16 cellular contexts compared by ENCODE assay signal in genomic region chr20:35008411-35009342, GRCh38. TPM values are rescaled to one million over a fixed set of nuclear protein-coding genes. Genes with fewer than 3 reads are reported as not detected.
DNase-seq lines count a peak whose midpoint lies in the region; ATAC-seq and TF ChIP-seq lines count a peak whose summit lies in the region.
"Had no signal": no experiment of that assay in that cellular context is flagged by ENCODE, and none has a peak within 500 bp of the region (broad histone marks: within the 10 kb centered on the region; RNA-seq: fewer than 3 reads in every experiment).

No MANE protein-coding gene starts in this region.

- no peak overlapping the region for H3K27ac Mint-ChIP-seq in endothelial cell (ENCODE audit: unreplicated experiment)
- H3K27ac Mint-ChIP-seq: CD8-positive, alpha-beta T cell had no signal

- peaks cover 3% of the 10 kb centered on the region for H3K4me1 Mint-ChIP-seq in endothelial cell (ENCODE audit: unreplicated experiment)

- no peaks in the 10 kb centered on the region for H3K9me3 Mint-ChIP-seq in endothelial cell (ENCODE audit: unreplicated experiment)
- H3K9me3 Mint-ChIP-seq: CD8-positive, alpha-beta T cell had no signal

- H3K9ac ChIP-seq in liver (ENCODE audit: low read depth in 1 of 2, low read length in 2 of 2), result no peak overlapping the region
- no peak overlapping the region for H3K9ac ChIP-seq in subcutaneous abdominal adipose tissue (ENCODE audit: low read length in 5 of 5)
- H3K9ac ChIP-seq: KMS-11 had no signal

- H3K36me3 Mint-ChIP-seq in endothelial cell (ENCODE audit: low read depth, unreplicated experiment), result peaks cover 59% of the 10 kb centered on the region

- DNase-seq in GM04504 (ENCODE audit: low read depth) (peak; percentile 18), endothelial cell (ENCODE audit: low spot score) (no peak), kidney tubule cell (ENCODE audit: low spot score) (no peak), GM13977 (ENCODE audit: low spot score) (no peak), glomerular visceral epithelial cell (ENCODE audit: extremely low spot score) (no peak)
- DNase-seq: heart right ventricle; mesenchymal stem cell; NCI-H187; NCI-H774; SHP77 treated with DMSO at 0.1 percent for 48 hours; stimulated activated CD4-positive, alpha-beta T cell treated with anti-CD3 and anti-CD28 coated beads, Interleukin-2, amount 100 ng/mL, for 24 hours had no signal

- peak in 1 of 2 donors; percentile 60 for TF ChIP-seq RAD21 in liver (IDR thresholded peaks at IDR 0.05)

- H3K4me1 ChIP-seq in liver (ENCODE audit: control insufficient read depth in 4 of 4, insufficient read depth in 4 of 4, low read length in 3 of 4) (peaks cover 13 to 47% (median 38%) of the 10 kb centered on the region in 4 donors), subcutaneous abdominal adipose tissue (ENCODE audit: control insufficient read depth in 5 of 5, insufficient read depth in 5 of 5, low read length in 5 of 5) (peaks cover 11 to 65% (median 57%) of the 10 kb centered on the region in 5 donors)

- H3K9me3 ChIP-seq in liver (ENCODE audit: control insufficient read depth in 4 of 4, low read length in 3 of 4) (no peaks in the 10 kb centered on the region), subcutaneous abdominal adipose tissue (ENCODE audit: control insufficient read depth in 5 of 5, low read length in 5 of 5) (no peaks in the 10 kb centered on the region)
- H3K9me3 ChIP-seq: heart right ventricle had no signal

- peak overlapping the region in 1 of 3 donors; percentile 33 for H3K4me3 ChIP-seq in liver (ENCODE audit: low read depth in 1 of 3, low read length in 3 of 3)
- peak overlapping the region in 1 of 5 donors; percentile 12 for H3K4me3 ChIP-seq in subcutaneous abdominal adipose tissue (ENCODE audit: low read depth in 1 of 5, low read length in 5 of 5)
- H3K4me3 ChIP-seq: heart right ventricle had no signal

- no peak for ATAC-seq in GM18867 (IDR thresholded peaks at IDR 0.05; ENCODE audit: unreplicated experiment)
- ATAC-seq: CD8-positive, alpha-beta T cell had no signal

- H3K27me3 ChIP-seq in liver (ENCODE audit: control insufficient read depth in 4 of 4, insufficient read depth in 4 of 4, low read length in 3 of 4), result no peaks in the 10 kb centered on the region
- H3K27me3 ChIP-seq in subcutaneous abdominal adipose tissue (ENCODE audit: control insufficient read depth in 5 of 5, insufficient read depth in 4 of 5, low read length in 5 of 5), result no peaks in the 10 kb centered on the region
- H3K27me3 ChIP-seq: heart right ventricle had no signal

- H3K27me3 Mint-ChIP-seq in endothelial cell (ENCODE audit: unreplicated experiment), result peaks cover 3% of the 10 kb centered on the region

- TF ChIP-seq CTCF in endothelial cell (IDR thresholded peaks at IDR 0.05; ENCODE audit: unreplicated experiment) (no peak), liver (IDR thresholded peaks at IDR 0.05; ENCODE audit: low read depth, low read length, missing input control) (no peak), GM13977 (IDR thresholded peaks at IDR 0.05; ENCODE audit: extremely low read depth, insufficient read depth, missing control alignments) (no peak)

- 66% methylated on average over 14 of the region's 14 CpGs for WGBS in liver

- in situ Hi-C loops in GM13977 (cut with MboI; ENCODE audit: low pct_unique_long_range_greater_than_20kb, low sequenced_read_pairs, unreplicated experiment), result no loop called here

- peaks cover 30 to 60% (median 48%) of the 10 kb centered on the region in 4 donors for H3K36me3 ChIP-seq in liver (ENCODE audit: control insufficient read depth in 4 of 4, insufficient read depth in 3 of 4, low read depth in 1 of 4, low read length in 3 of 4)
- peaks cover 0 to 94% (median 88%) of the 10 kb centered on the region in 5 donors for H3K36me3 ChIP-seq in subcutaneous abdominal adipose tissue (ENCODE audit: control insufficient read depth in 5 of 5, insufficient read depth in 5 of 5, low read length in 5 of 5)

- peak overlapping the region; percentile 21 for H3K4me3 Mint-ChIP-seq in endothelial cell (ENCODE audit: unreplicated experiment)
- H3K4me3 Mint-ChIP-seq: CD8-positive, alpha-beta T cell had no signal

- H3K27ac ChIP-seq in liver (ENCODE audit: low read depth in 1 of 2, low read length in 2 of 2), result peak overlapping the region; percentile 37 to 81
- H3K27ac ChIP-seq in subcutaneous abdominal adipose tissue (ENCODE audit: low read depth, low read length), result peak overlapping the region; percentile 54
- H3K27ac ChIP-seq: KMS-11 had no signal

TF ChIP-seq in liver, 16 proteins besides CTCF, POLR2A, EP300 and RAD21:
- TF ChIP-seq GABPA (IDR thresholded peaks at IDR 0.05 in 1 of 2, conservative IDR thresholded peaks at IDR 0.05 in 1 of 2) (peak in 1 of 2 donors; percentile 33), MAX (IDR thresholded peaks at IDR 0.05) (no peak), FOXA1 (IDR thresholded peaks at IDR 0.05) (peak; percentile 76), RXRA (IDR thresholded peaks at IDR 0.05) (peak; percentile 93 to 96), SP1 (IDR thresholded peaks at IDR 0.05) (peak; percentile 75), NR2F2 (IDR thresholded peaks at IDR 0.05) (no peak), ATF3 (IDR thresholded peaks at IDR 0.05) (no peak), EGR1 (IDR thresholded peaks at IDR 0.05; ENCODE audit: low read depth in 2 of 2) (no peak), REST (IDR thresholded peaks at IDR 0.05) (peak; percentile 4), TAF1 (conservative IDR thresholded peaks at IDR 0.05) (no peak), YY1 (IDR thresholded peaks at IDR 0.05) (no peak), HNF4G (IDR thresholded peaks at IDR 0.05) (peak; percentile 56), FOXA2 (IDR thresholded peaks at IDR 0.05) (peak; percentile 81), ZBTB33 (IDR thresholded peaks at IDR 0.05) (no peak), HNF4A (conservative IDR thresholded peaks at IDR 0.05) (peak; percentile 88), JUND (IDR thresholded peaks at IDR 0.05) (peak in 1 of 2 donors; percentile 75)
TF ChIP-seq in liver: peak in this region for 9.

RNA-seq across cellular contexts. Expression of gene MYH7B, which starts 53.0 kb away (rescaled TPM):
- total RNA-seq in endothelial cell (ENCODE audit: unreplicated experiment) (0.51 TPM), liver (under 1 TPM; 0.25 to 0.33 TPM)
- polyA plus RNA-seq in liver, result under 1 TPM; 0.12 to 0.24 TPM

RNA-seq across cellular contexts. Expression of gene GSS, which starts 53.1 kb away (rescaled TPM):
- total RNA-seq in endothelial cell (ENCODE audit: unreplicated experiment) (48.3 TPM), liver (10 to 100 TPM; 20.8 to 38.8 TPM)
- polyA plus RNA-seq in liver, result 10 to 100 TPM; 33.2 to 37.6 TPM
